10 cellular contexts compared by ENCODE assay signal in the genomic region with DNA sequence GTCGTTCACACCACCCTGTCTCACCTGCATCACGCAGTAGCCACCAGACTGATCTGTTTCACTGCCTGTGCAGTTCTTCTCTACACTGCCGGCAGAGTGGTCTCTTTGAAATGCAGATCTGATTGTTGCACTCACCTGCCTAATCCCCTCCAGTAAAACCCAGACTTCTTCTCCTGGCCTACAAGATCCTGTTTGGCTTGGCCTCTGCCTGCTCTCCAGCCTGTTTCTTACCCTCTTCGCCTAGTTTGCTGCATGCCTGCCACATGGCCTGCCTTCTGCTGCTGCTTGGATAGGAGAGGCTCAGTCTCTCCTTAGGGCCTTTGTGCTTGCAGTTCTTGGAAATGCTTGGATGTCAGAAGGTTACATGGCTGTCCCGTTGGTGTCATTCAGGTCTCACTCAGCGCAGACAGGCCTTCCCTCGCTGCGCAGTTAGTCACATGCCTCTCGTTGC. TPM values are rescaled to one million over a fixed set of nuclear protein-coding genes. Genes with fewer than 3 reads are reported as not detected.
DNase-seq lines count a peak whose midpoint lies in the region; ATAC-seq and TF ChIP-seq lines count a peak whose summit lies in the region.
"Had no signal": no experiment of that assay in that cellular context is flagged by ENCODE, and none has a peak within 500 bp of the region (broad histone marks: within the 10 kb centered on the region; RNA-seq: fewer than 3 reads in every experiment).

No MANE protein-coding gene starts in this region.

- intact Hi-C loops in left lung (cut with DNase I): no loop called here

- DNase-seq in GM12865 (ENCODE audit: low read depth) (peak; percentile 24), left lung (no peak), NOMO-1 treated with DMSO at 0.1 percent for 48 hours (lab: John Stamatoyannopoulos, UW; ENCODE audit: unreplicated experiment) (no peak), middle frontal gyrus (ENCODE audit: extremely low spot score, low spot score) (no peak)
- no peak for DNase-seq in NK-92 treated with Interleukin-12 subunit alpha and Interleukin-12 subunit beta, amount 100 ng/mL, for 24 hours (lab: John Stamatoyannopoulos, UW)
- no peak for DNase-seq in activated CD4-positive, alpha-beta T cell treated with anti-CD3 and anti-CD28 coated beads, Interleukin-2, amount 50 U/mL, for 4 hours
- DNase-seq: stimulated activated naive CD4-positive, alpha-beta T cell had no signal

- no peaks in the 10 kb centered on the region for H3K27me3 ChIP-seq in ACC112 (ENCODE audit: insufficient read depth, low read length)
- H3K27me3 ChIP-seq in left lung: no peaks in the 10 kb centered on the region

- H3K27ac ChIP-seq in ACC112 (ENCODE audit: low read depth, low read length) (peak overlapping the region; percentile 99), left lung (peak overlapping the region in 1 of 2 donors; percentile 38)

- H3K36me3 Mint-ChIP-seq in activated T-helper 17 cell treated with anti-CD3 and anti-CD28 coated beads, Interleukin-2, amount 50 U/mL, for 72 hours (ENCODE audit: low read depth): peaks cover 12% of the 10 kb centered on the region

- H3K9me3 Mint-ChIP-seq in activated T-helper 17 cell treated with anti-CD3 and anti-CD28 coated beads, Interleukin-2, amount 50 U/mL, for 72 hours: no peaks in the 10 kb centered on the region
- H3K9me3 Mint-ChIP-seq: brain had no signal

- H3K4me1 ChIP-seq in ACC112 (ENCODE audit: control insufficient read depth, insufficient read depth, low read length, unreplicated experiment) (peaks cover 84% of the 10 kb centered on the region), left lung (peaks cover 19 to 52% of the 10 kb centered on the region in 2 donors)

- peak overlapping the region; percentile 70 for H3K27ac Mint-ChIP-seq in activated T-helper 17 cell treated with anti-CD3 and anti-CD28 coated beads, Interleukin-2, amount 50 U/mL, for 72 hours

- H3K4me3 ChIP-seq in ACC112 (ENCODE audit: low read depth, low read length) (peak overlapping the region; percentile 65), GM12865 (ENCODE audit: low read depth, low read length) (no peak overlapping the region), left lung (no peak overlapping the region)

- ATAC-seq in activated T-helper 17 cell treated with anti-CD3 and anti-CD28 coated beads, Interleukin-2, amount 50 U/mL, for 72 hours (replicated peaks): no peak
- ATAC-seq in left lung: peak; percentile 16

- H3K36me3 ChIP-seq in ACC112 (ENCODE audit: insufficient read depth, low read length) (no peaks in the 10 kb centered on the region), left lung (no peaks in the 10 kb centered on the region)

- peaks cover 73% of the 10 kb centered on the region for H3K4me1 Mint-ChIP-seq in activated T-helper 17 cell treated with anti-CD3 and anti-CD28 coated beads, Interleukin-2, amount 50 U/mL, for 72 hours

- H3K79me2 ChIP-seq in ACC112 (ENCODE audit: control insufficient read depth, insufficient read depth, low read length, unreplicated experiment): peaks cover 75% of the 10 kb centered on the region

- no peaks in the 10 kb centered on the region for H3K9me3 ChIP-seq in left lung

- H3K27me3 Mint-ChIP-seq in activated T-helper 17 cell treated with anti-CD3 and anti-CD28 coated beads, Interleukin-2, amount 50 U/mL, for 72 hours: no peaks in the 10 kb centered on the region
- H3K27me3 Mint-ChIP-seq: brain had no signal

- peak overlapping the region; percentile 67 for H3K4me3 Mint-ChIP-seq in activated T-helper 17 cell treated with anti-CD3 and anti-CD28 coated beads, Interleukin-2, amount 50 U/mL, for 72 hours
- H3K4me3 Mint-ChIP-seq: brain had no signal

- TF ChIP-seq CTCF in GM12865 (IDR thresholded peaks at IDR 0.05; ENCODE audit: insufficient read depth, low read depth, low read length, missing control alignments): no peak
- no peak for TF ChIP-seq CTCF in left lung (IDR thresholded peaks at IDR 0.05)

- peak overlapping the region; percentile 7 for H2AFZ ChIP-seq in ACC112 (ENCODE audit: low read length, unreplicated experiment)

RNA-seq across cellular contexts. Expression of a gene that starts 42.0 kb away (rescaled TPM):
- total RNA-seq in activated T-helper 17 cell treated with anti-CD3 and anti-CD28 coated beads, Interleukin-2, amount 50 U/mL, for 72 hours: 100 to 1,000 TPM in 1 of 2 donors, 10 to 100 TPM in 1; 84.5 to 105 TPM
- total RNA-seq in left lung: 10 to 100 TPM; 53.7 to 54.7 TPM

RNA-seq across cellular contexts. Expression of a gene that starts 59.9 kb away (rescaled TPM):
- total RNA-seq in activated T-helper 17 cell treated with anti-CD3 and anti-CD28 coated beads, Interleukin-2, amount 50 U/mL, for 72 hours: 100 to 1,000 TPM; 201 to 237 TPM
- total RNA-seq in left lung: 100 to 1,000 TPM; 122 to 160 TPM
